ENCODE assay signal across 19 cellular contexts in genomic region chr11:132681971-132682370, GRCh38.
"Had no signal": no experiment of that assay in that cellular context is flagged by ENCODE, and none has a peak within 500 bp of the region (broad histone marks: within the 10 kb centered on the region; RNA-seq: fewer than 3 reads in every experiment).

No MANE protein-coding gene starts in this region.

- H3K4me1 ChIP-seq: SJSA1 had no signal

- H3K36me3 ChIP-seq: SJSA1 had no signal

- H3K4me3 ChIP-seq: SJSA1, SK-N-MC had no signal

- DNase-seq: KBM-7, MV-4-11, NCI-H1048, NCI-H1105, NCI-H1436 treated with DMSO at 0.1 percent for 48 hours, NCI-H1694, NCI-H1930, NCI-H2081, NCI-H2107, NCI-H345, NCI-H446 treated with DMSO at 0.1 percent for 48 hours, NCI-H524 treated with DMSO at 0.1 percent for 48 hours, NCI-H69, NCI-H774, Right ventricle myocardium superior, RPMI8226, SIG-M5 had no signal

- H3K27me3 ChIP-seq: SJSA1 had no signal

- H3K9me3 ChIP-seq: SJSA1 had no signal

- H3K27ac ChIP-seq: SJSA1, SK-N-MC had no signal
